In the genomic region with DNA sequence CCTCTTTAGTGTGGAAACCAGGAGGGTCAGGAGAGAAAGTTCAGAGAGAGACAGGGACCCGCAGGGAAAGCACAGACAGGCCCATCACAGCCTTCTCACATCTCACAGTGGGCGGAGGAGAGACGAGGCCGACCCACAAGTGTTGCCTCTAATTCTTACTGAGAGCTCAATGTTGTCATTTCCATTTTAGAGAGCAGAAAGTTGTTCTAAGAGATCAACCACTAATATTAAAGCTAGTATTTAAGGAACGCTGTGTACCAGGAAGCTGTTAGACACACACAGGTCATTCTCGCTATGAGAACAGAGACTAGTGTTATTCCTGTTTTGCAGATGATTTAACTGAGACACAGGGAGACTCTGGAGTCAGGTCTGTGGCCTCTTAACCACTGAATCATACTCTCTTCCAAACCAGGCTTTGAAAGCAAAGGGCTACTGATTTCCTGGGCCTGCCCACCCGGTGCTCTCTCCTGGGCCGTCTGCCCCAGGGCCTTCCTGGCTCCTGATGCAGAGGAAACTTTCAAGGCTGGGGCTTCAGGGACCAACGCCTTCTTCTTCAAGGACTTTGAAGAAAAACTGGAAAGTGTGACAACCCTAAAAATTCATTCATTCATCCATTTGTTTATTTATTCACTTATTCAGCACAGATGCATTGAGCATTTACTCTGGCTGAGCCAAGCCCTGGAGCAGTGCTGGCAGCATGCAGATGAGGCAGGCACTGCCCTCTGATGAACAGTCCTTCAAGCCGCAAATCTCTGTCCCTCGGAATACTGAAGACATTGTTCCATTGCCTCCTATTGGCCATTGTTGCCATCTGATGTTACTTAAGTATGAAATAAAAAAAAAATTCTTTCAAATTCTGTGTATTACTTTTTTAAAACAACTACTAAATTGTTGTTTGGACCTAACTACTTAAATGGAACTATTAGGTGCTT, we compare ENCODE assay signal across 1 cellular context.
TF ChIP-seq lines count a peak whose summit lies in the region.

No MANE protein-coding gene starts in this region.

TF ChIP-seq in K562, 482 proteins besides CTCF, POLR2A, EP300 and RAD21 (continued from another document):
- TF ChIP-seq BRD9 (IDR thresholded peaks at IDR 0.05; ENCODE audit: low read depth, partially characterized antibody) (no peak), RAD51 (IDR thresholded peaks at IDR 0.05; ENCODE audit: borderline replicate concordance, low read depth) (no peak)
TF ChIP-seq in K562: peak in this region for 1.
